1 cellular context compared by ENCODE assay signal in the genomic region with DNA sequence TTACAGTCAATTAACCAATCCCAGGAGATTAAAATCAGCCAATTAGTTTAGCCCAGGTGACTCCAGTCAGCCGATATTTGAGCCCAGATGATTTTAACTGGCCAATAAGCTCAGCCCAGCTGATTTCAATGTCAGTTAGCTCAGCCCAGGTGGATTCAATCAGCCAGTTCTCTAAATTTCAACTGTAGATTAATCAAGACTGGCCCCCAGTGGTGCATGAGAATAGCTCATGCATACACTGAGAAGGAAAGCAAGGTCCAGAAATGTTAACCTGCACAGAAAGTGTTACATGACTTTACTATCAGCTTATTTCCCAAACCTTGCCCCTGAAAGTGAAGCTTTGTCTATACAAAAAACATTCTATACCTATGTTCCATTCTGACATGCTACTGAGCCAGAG.
TF ChIP-seq lines count a peak whose summit lies in the region.

No MANE protein-coding gene starts in this region.

TF ChIP-seq in HepG2, 621 proteins besides CTCF, POLR2A, EP300 and RAD21 (continued from another document):
- TF ChIP-seq HOXA3 (CRISPR knock-in tag; IDR thresholded peaks at IDR 0.05), result no peak
- TF ChIP-seq FOSL1 (CRISPR knock-in tag; IDR thresholded peaks at IDR 0.05; ENCODE audit: borderline replicate concordance), result no peak
- TF ChIP-seq, protein P1, sequence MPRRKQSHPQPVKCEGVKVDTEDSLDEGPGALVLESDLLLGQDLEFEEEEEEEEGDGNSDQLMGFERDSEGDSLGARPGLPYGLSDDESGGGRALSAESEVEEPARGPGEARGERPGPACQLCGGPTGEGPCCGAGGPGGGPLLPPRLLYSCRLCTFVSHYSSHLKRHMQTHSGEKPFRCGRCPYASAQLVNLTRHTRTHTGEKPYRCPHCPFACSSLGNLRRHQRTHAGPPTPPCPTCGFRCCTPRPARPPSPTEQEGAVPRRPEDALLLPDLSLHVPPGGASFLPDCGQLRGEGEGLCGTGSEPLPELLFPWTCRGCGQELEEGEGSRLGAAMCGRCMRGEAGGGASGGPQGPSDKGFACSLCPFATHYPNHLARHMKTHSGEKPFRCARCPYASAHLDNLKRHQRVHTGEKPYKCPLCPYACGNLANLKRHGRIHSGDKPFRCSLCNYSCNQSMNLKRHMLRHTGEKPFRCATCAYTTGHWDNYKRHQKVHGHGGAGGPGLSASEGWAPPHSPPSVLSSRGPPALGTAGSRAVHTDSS (CRISPR knock-in tag; conservative IDR thresholded peaks at IDR 0.05), result no peak
- no peak for TF ChIP-seq SIX1 (CRISPR knock-in tag; IDR thresholded peaks at IDR 0.05; ENCODE audit: borderline replicate concordance)
- no peak for TF ChIP-seq HNRNPK (IDR thresholded peaks at IDR 0.05; ENCODE audit: low read depth, low read length, poor library complexity, severe bottlenecking)
- TF ChIP-seq STAG1 (CRISPR knock-in tag; IDR thresholded peaks at IDR 0.05), result peak; percentile 28; the same call in 1 of the 2 replicates
TF ChIP-seq in HepG2: peak in this region for 1.
